ENCODE assay signal across 18 cellular contexts in genomic region chr14:95289323-95290010, GRCh38.
"Had no signal": no experiment of that assay in that cellular context is flagged by ENCODE, and none has a peak within 500 bp of the region (broad histone marks: within the 10 kb centered on the region; RNA-seq: fewer than 3 reads in every experiment).

No MANE protein-coding gene starts in this region.

- H3K4me3 Mint-ChIP-seq: naive thymus-derived CD4-positive, alpha-beta T cell; nephron progenitor cell; stimulated activated naive B cell treated with anti-CD40 and anti-IgM and Interleukin-4, amounts not matched to agents 10 μg/mL and 1 μg/mL and 100 μg/mL, for 72 hours; stimulated activated naive CD8-positive, alpha-beta T cell treated with anti-CD3 and anti-CD28 coated beads, Interleukin-15, amount 100 ng/mL, for 72 hours had no signal

- ATAC-seq: left ventricle myocardium superior; naive thymus-derived CD4-positive, alpha-beta T cell; right lobe of liver; stimulated activated naive B cell treated with anti-CD40 and anti-IgM and Interleukin-4, amounts not matched to agents 10 μg/mL and 1 μg/mL and 100 μg/mL, for 72 hours; stimulated activated naive CD8-positive, alpha-beta T cell treated with anti-CD3 and anti-CD28 coated beads, Interleukin-15, amount 100 ng/mL, for 72 hours had no signal

- H3K9me3 Mint-ChIP-seq: stimulated activated naive CD8-positive, alpha-beta T cell treated with anti-CD3 and anti-CD28 coated beads, Interleukin-15, amount 100 ng/mL, for 72 hours had no signal

- H3K27me3 Mint-ChIP-seq: stimulated activated naive B cell treated with anti-CD40 and anti-IgM and Interleukin-4, amounts not matched to agents 10 μg/mL and 1 μg/mL and 100 μg/mL, for 72 hours had no signal

- H3K4me3 ChIP-seq: colonic mucosa, lung, prostate gland, right lobe of liver, thoracic aorta had no signal

- H3K9ac ChIP-seq: parathyroid adenoma had no signal

- H3K4me1 ChIP-seq: parathyroid adenoma, prostate gland had no signal

- H2AFZ ChIP-seq: parathyroid adenoma had no signal

- H3K36me3 ChIP-seq: colonic mucosa, prostate gland, right lobe of liver, thoracic aorta had no signal

- H3K9me3 ChIP-seq: colonic mucosa, prostate gland, right lobe of liver, thoracic aorta had no signal

- H3K27ac Mint-ChIP-seq: naive thymus-derived CD4-positive, alpha-beta T cell had no signal

- FAIRE-seq: frontal cortex, keratinocyte, urothelium cell line had no signal

- H3K27me3 ChIP-seq: colonic mucosa, right lobe of liver had no signal

- H3K4me1 Mint-ChIP-seq: naive thymus-derived CD4-positive, alpha-beta T cell; stimulated activated naive CD8-positive, alpha-beta T cell treated with anti-CD3 and anti-CD28 coated beads, Interleukin-15, amount 100 ng/mL, for 72 hours had no signal

- H3K27ac ChIP-seq: colonic mucosa, parathyroid adenoma, prostate gland, right lobe of liver, thoracic aorta had no signal

- H3K79me2 ChIP-seq: parathyroid adenoma had no signal

- DNase-seq: colonic mucosa; effector CD8-positive, alpha-beta T cell; left ventricle myocardium superior; mesendoderm; naive thymus-derived CD4-positive, alpha-beta T cell; nephron progenitor cell; right lobe of liver; stimulated activated CD4-positive, alpha-beta T cell treated with anti-CD3 and anti-CD28 coated beads, Interleukin-4, amount 100 ng/mL, for 24 hours; stimulated activated naive B cell treated with anti-CD40 and anti-IgM and Interleukin-4, amounts not matched to agents 10 μg/mL and 1 μg/mL and 100 μg/mL, for 72 hours; stimulated activated naive CD8-positive, alpha-beta T cell treated with anti-CD3 and anti-CD28 coated beads, Interleukin-15, amount 100 ng/mL, for 72 hours; trophoblast cell had no signal
